Comparison of ENCODE assay signal across 1 cellular context in the genomic region with DNA sequence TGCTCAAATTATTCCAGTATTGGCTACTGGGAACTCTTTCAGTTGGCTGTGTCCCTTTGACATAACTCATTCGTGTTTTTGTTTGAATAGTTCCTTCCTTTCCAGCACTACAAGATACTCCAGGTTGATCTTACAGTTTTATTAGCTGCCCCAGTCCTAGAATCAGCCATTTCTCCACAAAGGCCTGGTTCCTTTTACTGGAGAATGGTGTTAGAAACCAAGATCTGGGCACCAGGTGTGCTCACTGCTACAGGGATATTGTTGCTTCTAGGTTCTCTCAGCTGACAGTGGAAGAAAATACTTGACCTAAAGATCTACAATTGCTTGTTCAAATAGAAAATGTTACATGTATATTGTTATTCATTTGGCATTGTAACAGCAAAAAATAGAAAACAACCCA.
TF ChIP-seq lines count a peak whose summit lies in the region.

No MANE protein-coding gene starts in this region.

TF ChIP-seq in endothelial cell of umbilical vein, 7 proteins besides CTCF, POLR2A, EP300 and RAD21:
- TF ChIP-seq GATA2 (IDR thresholded peaks at IDR 0.05; ENCODE audit: insufficient read depth, insufficient read length, low read depth, low read length) (no peak), FOS (IDR thresholded peaks at IDR 0.05; ENCODE audit: borderline replicate concordance, insufficient read depth, low read length) (no peak), EZH2 (IDR thresholded peaks at IDR 0.05; ENCODE audit: borderline replicate concordance, low read depth, low read length, severe bottlenecking) (no peak), MYC (IDR thresholded peaks at IDR 0.05; ENCODE audit: low read depth, low read length) (no peak)
